Comparison of ENCODE assay signal across 8 cellular contexts in genomic region chr13:76980075-76980718, GRCh38. TPM values are rescaled to one million over a fixed set of nuclear protein-coding genes. Genes with fewer than 3 reads are reported as not detected.
DNase-seq lines count a peak whose midpoint lies in the region; ATAC-seq, FAIRE-seq and TF ChIP-seq lines count a peak whose summit lies in the region.

No MANE protein-coding gene starts in this region.

- H3K4me1 ChIP-seq in HepG2 (ENCODE audit: insufficient read depth, low read length) = peaks cover 30% of the 10 kb centered on the region

- H3K36me3 ChIP-seq in HepG2 (replicated peaks in 1 of 2; ENCODE audit: control insufficient read depth in 1 of 2, insufficient read depth in 2 of 2, low read length in 2 of 2) = no peaks in the 10 kb centered on the region

- no peak for FAIRE-seq in HepG2 (lab: Jason Lieb, UNC)

- intact Hi-C loops in HepG2 (cut with micrococcal nuclease; ENCODE audit: unreplicated experiment) = loop anchor here (1.0 kb wide), 1 partner anchor 22 kb away; no protein-coding TSS in a partner anchor

- peak overlapping the region; percentile 26 to 66 (median 36); a peak in 2 of 6 replicates for H3K4me3 ChIP-seq in HepG2 (replicated peaks in 1 of 3; ENCODE audit: insufficient read depth in 1 of 3, low read depth in 2 of 3, low read length in 3 of 3)

- peaks cover 0 to 23% of the 10 kb centered on the region in 2 experiments; a peak in 2 of 5 replicates for H3K27me3 ChIP-seq in HepG2 (ENCODE audit: control insufficient read depth in 1 of 2, insufficient read depth in 2 of 2, low read length in 2 of 2)

- H3K9ac ChIP-seq in HepG2 (ENCODE audit: insufficient read depth, low read depth, low read length) = no peak overlapping the region

- H3K27ac ChIP-seq in HepG2 (ENCODE audit: extremely low read length, insufficient read depth, low read length) = no peak overlapping the region

- no peak for TF ChIP-seq EP300 in HepG2 (IDR thresholded peaks at IDR 0.05; ENCODE audit: low read depth in 2 of 2, low read length in 2 of 2)
- no peak for TF ChIP-seq EP300 in HepG2 (CRISPR knock-in tag; IDR thresholded peaks at IDR 0.05; ENCODE audit: borderline replicate concordance)

- in situ Hi-C loops in HepG2 (cut with HindIII; ENCODE audit: extremely low pct_ligation_motif_present, low pct_unique_long_range_greater_than_20kb) = no loop called here

- no TSS peak for BruUV-seq in HepG2 (replicated peaks; lab: Mats Ljungman, UMichigan)

- POLR2A ChIA-PET in HepG2 (lab: Yijun Ruan, JAX) = interaction anchor here (1.4 kb wide), 1 partner anchor 11 kb away, joined by 4 read pairs; the partner anchor contains the start of gene CLN5

- 5% methylated on average over 31 of the region's 34 CpGs for WGBS in HepG2 (ENCODE audit: low lambda C conversion rate)

- TF ChIP-seq CTCF in HepG2 (CRISPR knock-in tag; IDR thresholded peaks at IDR 0.05) = peak; percentile 94

- ATAC-seq in HG02759 (IDR thresholded peaks at IDR 0.05; ENCODE audit: unreplicated experiment) (peak; percentile 100), HepG2 (peak; percentile 99)

- DNase-seq in NCI-H2196 (lab: John Stamatoyannopoulos, UW; ENCODE audit: unreplicated experiment) = peak; percentile 50
- DNase-seq in NCI-H2196 treated with DMSO at 0.1 percent for 48 hours (lab: John Stamatoyannopoulos, UW; ENCODE audit: unreplicated experiment) = no peak
- peak; percentile 81 for DNase-seq in NCI-H146 (lab: John Stamatoyannopoulos, UW)
- peak; percentile 92 for DNase-seq in activated CD4-positive, CD25-positive, alpha-beta regulatory T cell treated with anti-CD3 and anti-CD28 coated beads, Interleukin-2, amount 50 U/mL, for 72 hours
- peak; percentile 72 for DNase-seq in central memory CD4-positive, alpha-beta T cell
- DNase-seq in HepG2 (ENCODE audit: low spot score) = peak; percentile 43
- peak; percentile 81 to 89 for DNase-seq in stimulated activated CD4-positive, alpha-beta T cell treated with anti-CD3 and anti-CD28 coated beads, Interleukin-4, amount 100 ng/mL, for 48 hours (ENCODE audit: low read depth in 2 of 2)

- CTCF ChIA-PET in HepG2 (lab: Yijun Ruan, JAX; ENCODE audit: low intra/inter-chr PET ratio, low total read pairs) = interaction anchor here (1.5 kb wide), 1 partner anchor 22 kb away, joined by 10 read pairs; no protein-coding TSS in a partner anchor

- H4K20me1 ChIP-seq in HepG2 (ENCODE audit: insufficient read depth, low read length) = no peaks in the 10 kb centered on the region

- peak; percentile 70 for TF ChIP-seq RAD21 in HepG2 (CRISPR knock-in tag; IDR thresholded peaks at IDR 0.05)

- no peak overlapping the region for H2AFZ ChIP-seq in HepG2 (ENCODE audit: low read length)

- peak overlapping the region; percentile 61 for H3K4me2 ChIP-seq in HepG2 (ENCODE audit: low read depth, low read length)

- TF ChIP-seq POLR2A in HepG2 (IDR thresholded peaks at IDR 0.05; ENCODE audit: insufficient read depth in 1 of 2, low read depth in 2 of 2, low read length in 2 of 2) = no peak

- H3K79me2 ChIP-seq in HepG2 (ENCODE audit: insufficient read depth, low read length) = no peaks in the 10 kb centered on the region

- no peaks in the 10 kb centered on the region for H3K9me3 ChIP-seq in HepG2 (ENCODE audit: low read length)

TF ChIP-seq in HepG2, 621 proteins besides CTCF, POLR2A, EP300 and RAD21 (continues in another document):
- 0 out of 2 replicates have a peak, but pooled peaks have one; percentile 48 for TF ChIP-seq BRCA1 (CRISPR knock-in tag; IDR thresholded peaks at IDR 0.05)
- TF ChIP-seq SOX5 (CRISPR knock-in tag; IDR thresholded peaks at IDR 0.05; ENCODE audit: borderline replicate concordance) = no peak
- no peak for TF ChIP-seq U2AF2 (IDR thresholded peaks at IDR 0.05; ENCODE audit: low read depth, low read length)
- TF ChIP-seq ZNF230 (CRISPR knock-in tag; IDR thresholded peaks at IDR 0.05) = 0 out of 2 replicates have a peak, but pooled peaks have one; percentile 45
- TF ChIP-seq ZNF256 (CRISPR knock-in tag; conservative IDR thresholded peaks at IDR 0.05) = no peak

RNA-seq across cellular contexts. Expression of gene CLN5, which starts 11.7 kb away (rescaled TPM):
- total RNA-seq in HepG2 (2016; rRNA removed; fragmentation: Illumina TruSeq; extraction: Trizol) = 6.7 and 13.7 TPM in 2 replicates
- total RNA-seq in HepG2 (2016; cell fraction: cytosol; rRNA removed; fragmentation: Illumina TruSeq; extraction: Trizol; ENCODE audit: low read depth) = 1.8 and 2.2 TPM in 2 replicates
- total RNA-seq in HepG2 (2016; cell fraction: insoluble cytoplasmic fraction; rRNA removed; fragmentation: Illumina TruSeq; extraction: Trizol) = 8.0 and 12.5 TPM in 2 replicates
- total RNA-seq in HepG2 (2016; cell fraction: membrane; rRNA removed; fragmentation: Illumina TruSeq; extraction: Trizol) = 3.0 and 3.5 TPM in 2 replicates
- 18.3 and 18.9 TPM in 2 replicates for total RNA-seq in HepG2 (2016; cell fraction: nucleus; rRNA removed; fragmentation: Illumina TruSeq; extraction: Trizol)
- 10.0 and 10.1 TPM in 2 replicates for polyA plus RNA-seq in HepG2 (2011; rRNA removed)
- polyA plus RNA-seq in HepG2 (2011; cell fraction: cytosol; rRNA removed) = 5.0 and 7.4 TPM in 2 replicates
- 10.6 and 11.1 TPM in 2 replicates for polyA plus RNA-seq in HepG2 (2011; cell fraction: nucleus; rRNA removed)
- polyA plus RNA-seq in HepG2 (2012) = 10.4 and 11.3 TPM in 2 replicates
- 0.95 and 1.3 TPM in 2 replicates for polyA plus RNA-seq in HepG2 (2016; cell fraction: cytosol; fragmentation: Illumina TruSeq; extraction: Trizol; ENCODE audit: low read depth)
- 6.2 and 8.3 TPM in 2 replicates for polyA plus RNA-seq in HepG2 (2016; cell fraction: insoluble cytoplasmic fraction; fragmentation: Illumina TruSeq; extraction: Trizol; ENCODE audit: low read depth)
- 2.4 TPM in 2 replicates for polyA plus RNA-seq in HepG2 (2016; cell fraction: membrane; fragmentation: Illumina TruSeq; extraction: Trizol; ENCODE audit: low read depth)
- polyA plus RNA-seq in HepG2 (2016; cell fraction: nucleus; fragmentation: Illumina TruSeq; extraction: Trizol; ENCODE audit: insufficient read depth, low read depth) = 21.3 and 21.9 TPM in 2 replicates
- 4.3 and 5.8 TPM in 2 replicates for polyA minus RNA-seq in HepG2 (2011; rRNA and poly(A)+ RNA removed; ENCODE audit: low replicate concordance)
- 4.4 and 5.8 TPM in 2 replicates for polyA minus RNA-seq in HepG2 (2011; cell fraction: cytosol; rRNA and poly(A)+ RNA removed)
- 26.1 and 29.2 TPM in 2 replicates for polyA minus RNA-seq in HepG2 (2011; cell fraction: nucleus; rRNA and poly(A)+ RNA removed)

RNA-seq across cellular contexts. Expression of gene ACOD1, which starts 31.9 kb away (rescaled TPM):
- not detected in 2 replicates for total RNA-seq in HepG2 (2016; rRNA removed; fragmentation: Illumina TruSeq; extraction: Trizol)
- not detected in 2 replicates for total RNA-seq in HepG2 (2016; cell fraction: cytosol; rRNA removed; fragmentation: Illumina TruSeq; extraction: Trizol; ENCODE audit: low read depth)
- not detected in 2 replicates for total RNA-seq in HepG2 (2016; cell fraction: insoluble cytoplasmic fraction; rRNA removed; fragmentation: Illumina TruSeq; extraction: Trizol)
- not detected in 2 replicates for total RNA-seq in HepG2 (2016; cell fraction: membrane; rRNA removed; fragmentation: Illumina TruSeq; extraction: Trizol)
- total RNA-seq in HepG2 (2016; cell fraction: nucleus; rRNA removed; fragmentation: Illumina TruSeq; extraction: Trizol) = not detected in 2 replicates
- polyA plus RNA-seq in HepG2 (2011; rRNA removed) = not detected in 2 replicates
- polyA plus RNA-seq in HepG2 (2011; cell fraction: cytosol; rRNA removed) = not detected in 2 replicates
- polyA plus RNA-seq in HepG2 (2011; cell fraction: nucleus; rRNA removed) = not detected in 2 replicates
- polyA plus RNA-seq in HepG2 (2012) = not detected in 2 replicates
- polyA plus RNA-seq in HepG2 (2016; cell fraction: cytosol; fragmentation: Illumina TruSeq; extraction: Trizol; ENCODE audit: low read depth) = not detected in 2 replicates
- not detected in 2 replicates for polyA plus RNA-seq in HepG2 (2016; cell fraction: insoluble cytoplasmic fraction; fragmentation: Illumina TruSeq; extraction: Trizol; ENCODE audit: low read depth)
- polyA plus RNA-seq in HepG2 (2016; cell fraction: membrane; fragmentation: Illumina TruSeq; extraction: Trizol; ENCODE audit: low read depth) = not detected in 2 replicates
- polyA plus RNA-seq in HepG2 (2016; cell fraction: nucleus; fragmentation: Illumina TruSeq; extraction: Trizol; ENCODE audit: insufficient read depth, low read depth) = not detected in 2 replicates
- polyA minus RNA-seq in HepG2 (2011; rRNA and poly(A)+ RNA removed; ENCODE audit: low replicate concordance) = not detected in 2 replicates
- not detected in 2 replicates for polyA minus RNA-seq in HepG2 (2011; cell fraction: cytosol; rRNA and poly(A)+ RNA removed)
- polyA minus RNA-seq in HepG2 (2011; cell fraction: nucleus; rRNA and poly(A)+ RNA removed) = not detected in 2 replicates

RNA-seq across cellular contexts. Expression of gene FBXL3, which starts 46.8 kb away (rescaled TPM):
- total RNA-seq in HepG2 (2016; rRNA removed; fragmentation: Illumina TruSeq; extraction: Trizol) = 18.5 and 22.6 TPM in 2 replicates
- 2.3 and 2.6 TPM in 2 replicates for total RNA-seq in HepG2 (2016; cell fraction: cytosol; rRNA removed; fragmentation: Illumina TruSeq; extraction: Trizol; ENCODE audit: low read depth)
- 18.5 and 23.2 TPM in 2 replicates for total RNA-seq in HepG2 (2016; cell fraction: insoluble cytoplasmic fraction; rRNA removed; fragmentation: Illumina TruSeq; extraction: Trizol)
- total RNA-seq in HepG2 (2016; cell fraction: membrane; rRNA removed; fragmentation: Illumina TruSeq; extraction: Trizol) = 7.6 and 9.0 TPM in 2 replicates
- total RNA-seq in HepG2 (2016; cell fraction: nucleus; rRNA removed; fragmentation: Illumina TruSeq; extraction: Trizol) = 20.3 and 21.3 TPM in 2 replicates
- 10.6 and 11.5 TPM in 2 replicates for polyA plus RNA-seq in HepG2 (2011; rRNA removed)
- 6.0 and 9.2 TPM in 2 replicates for polyA plus RNA-seq in HepG2 (2011; cell fraction: cytosol; rRNA removed)
- polyA plus RNA-seq in HepG2 (2011; cell fraction: nucleus; rRNA removed) = 7.8 and 8.4 TPM in 2 replicates
- 13.9 and 14.9 TPM in 2 replicates for polyA plus RNA-seq in HepG2 (2012)
- 0.85 and 1.0 TPM in 2 replicates for polyA plus RNA-seq in HepG2 (2016; cell fraction: cytosol; fragmentation: Illumina TruSeq; extraction: Trizol; ENCODE audit: low read depth)
- 18.4 and 20.6 TPM in 2 replicates for polyA plus RNA-seq in HepG2 (2016; cell fraction: insoluble cytoplasmic fraction; fragmentation: Illumina TruSeq; extraction: Trizol; ENCODE audit: low read depth)
- polyA plus RNA-seq in HepG2 (2016; cell fraction: membrane; fragmentation: Illumina TruSeq; extraction: Trizol; ENCODE audit: low read depth) = 4.1 and 4.8 TPM in 2 replicates
- 15.3 and 17.3 TPM in 2 replicates for polyA plus RNA-seq in HepG2 (2016; cell fraction: nucleus; fragmentation: Illumina TruSeq; extraction: Trizol; ENCODE audit: insufficient read depth, low read depth)
- polyA minus RNA-seq in HepG2 (2011; rRNA and poly(A)+ RNA removed; ENCODE audit: low replicate concordance) = 12.2 and 30.0 TPM in 2 replicates
- polyA minus RNA-seq in HepG2 (2011; cell fraction: cytosol; rRNA and poly(A)+ RNA removed) = 14.8 and 21.8 TPM in 2 replicates
- polyA minus RNA-seq in HepG2 (2011; cell fraction: nucleus; rRNA and poly(A)+ RNA removed) = 49.8 and 50.1 TPM in 2 replicates
